In genomic region chr1:225944951-225945350, GRCh38 we compare ENCODE assay signal across 11 cellular contexts. TPM values are rescaled to one million over a fixed set of nuclear protein-coding genes. Genes with fewer than 3 reads are reported as not detected.
DNase-seq lines count a peak whose midpoint lies in the region; ATAC-seq and TF ChIP-seq lines count a peak whose summit lies in the region.
"Had no signal": no experiment of that assay in that cellular context is flagged by ENCODE, and none has a peak within 500 bp of the region (broad histone marks: within the 10 kb centered on the region; RNA-seq: fewer than 3 reads in every experiment).

No MANE protein-coding gene starts in this region.

- H3K9me3 ChIP-seq in colonic mucosa: no peaks in the 10 kb centered on the region

- H3K4me3 ChIP-seq in colonic mucosa: no peak overlapping the region

- no peaks in the 10 kb centered on the region for H3K27me3 ChIP-seq in colonic mucosa

- H3K9ac ChIP-seq in colonic mucosa (ENCODE audit: low read depth in 2 of 2, low read length in 2 of 2): no peak overlapping the region

- intact Hi-C loops in colonic mucosa (cut with DNase I) (no loop called here), Right ventricle myocardium superior (cut with DNase I) (no loop called here)

- H3K27ac ChIP-seq in colonic mucosa: no peak overlapping the region

- TF ChIP-seq CTCF in GM10266 (IDR thresholded peaks at IDR 0.05; ENCODE audit: control insufficient read depth, insufficient read depth, low read depth, missing control alignments): no peak
- no peak for TF ChIP-seq CTCF in colonic mucosa (IDR thresholded peaks at IDR 0.05)

- ATAC-seq in GM21367 (IDR thresholded peaks at IDR 0.05; ENCODE audit: unreplicated experiment) (peak; percentile 48), HG03520 (IDR thresholded peaks at IDR 0.05; ENCODE audit: unreplicated experiment) (peak; percentile 68), Right ventricle myocardium superior (ENCODE audit: poor library complexity) (no peak)

- no peaks in the 10 kb centered on the region for H3K36me3 ChIP-seq in colonic mucosa

- no peaks in the 10 kb centered on the region for H3K4me1 ChIP-seq in colonic mucosa

- DNase-seq in GM10266 (ENCODE audit: extremely low spot score) (peak; percentile 67), germinal center (ENCODE audit: low spot score) (peak; percentile 85), A172 (ENCODE audit: low spot score) (no peak), occipital lobe (lab: John Stamatoyannopoulos, UW) (no peak), colonic mucosa (no peak), Right ventricle myocardium superior (no peak)
- DNase-seq: DMS 273 treated with DMSO at 0.1 percent for 48 hours had no signal

RNA-seq across cellular contexts. Expression of gene LEFTY2, which starts 3.9 kb away (rescaled TPM):
- not detected in 2 replicates for total RNA-seq in A172 (2014; rRNA removed; shearing (Covaris generic))
- total RNA-seq in occipital lobe: 0.47 TPM
- total RNA-seq in colonic mucosa: under 1 TPM; 0.12 to 0.53 TPM
- 0.24 TPM for total RNA-seq in Right ventricle myocardium superior
- total RNA-seq: glomerular endothelial cell, renal cortical epithelial cell had no signal

RNA-seq across cellular contexts. Expression of gene PYCR2, which starts 20.9 kb away (rescaled TPM):
- total RNA-seq in A172 (2014; rRNA removed; shearing (Covaris generic)): 73.2 and 73.8 TPM in 2 replicates
- total RNA-seq in occipital lobe: 16.2 TPM
- 10 to 100 TPM; 34.0 to 61.6 TPM for total RNA-seq in colonic mucosa
- 60.3 TPM for total RNA-seq in Right ventricle myocardium superior

RNA-seq across cellular contexts. Expression of gene SDE2, which starts 54.2 kb away (rescaled TPM):
- total RNA-seq in A172 (2014; rRNA removed; shearing (Covaris generic)): 42.3 and 44.3 TPM in 2 replicates
- total RNA-seq in occipital lobe: 43.4 TPM
- 10 to 100 TPM; 12.9 to 19.8 TPM for total RNA-seq in colonic mucosa
- 9.4 TPM for total RNA-seq in Right ventricle myocardium superior

RNA-seq across cellular contexts. Expression of gene LEFTY1, which starts 56.0 kb away (rescaled TPM):
- not detected in 2 replicates for total RNA-seq in A172 (2014; rRNA removed; shearing (Covaris generic))
- total RNA-seq in occipital lobe (0.47 TPM), colonic mucosa (100 to 1,000 TPM; 201 to 211 TPM), Right ventricle myocardium superior (0.13 TPM)
- total RNA-seq: glomerular endothelial cell had no signal

Comparison
In these comparisons a context has a peak if more than half of its experiments do, and no peak if none do; other contexts are left out.
1. DNase-seq: peak in GM10266 (single experiment) and germinal center (single experiment); none in A172 (single experiment), occipital lobe (single experiment), colonic mucosa (single experiment) and Right ventricle myocardium superior (single experiment).